Comparison of ENCODE assay signal across 31 cellular contexts in the genomic region with DNA sequence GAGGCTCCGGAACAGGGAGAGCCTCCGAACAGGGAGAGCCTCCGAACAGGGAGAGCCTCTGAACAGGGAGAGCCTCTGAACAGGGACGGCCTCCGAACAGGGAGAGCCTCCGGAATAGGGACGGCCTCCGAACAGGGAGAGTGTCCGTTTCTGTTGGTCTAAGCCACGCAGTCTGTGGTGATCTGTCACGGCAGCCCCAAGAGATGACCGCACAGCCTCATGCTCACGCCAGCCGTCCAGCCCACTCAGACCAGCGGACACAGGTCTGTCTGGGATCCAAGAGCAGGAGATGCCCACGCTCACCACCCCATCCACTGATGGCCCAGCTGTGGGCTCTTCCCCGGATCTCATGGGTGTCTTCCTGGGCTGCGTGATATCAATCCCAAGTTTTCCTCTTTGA. TPM values are rescaled to one million over a fixed set of nuclear protein-coding genes. Genes with fewer than 3 reads are reported as not detected.
"Had no signal": no experiment of that assay in that cellular context is flagged by ENCODE, and none has a peak within 500 bp of the region (broad histone marks: within the 10 kb centered on the region; RNA-seq: fewer than 3 reads in every experiment).

No MANE protein-coding gene starts in this region.

- H3K36me3 ChIP-seq: ascending aorta, breast epithelium, cardiac muscle cell, esophagus muscularis mucosa, gastrocnemius medialis, heart right ventricle had no signal

- H3K9me3 Mint-ChIP-seq: activated naive CD4-positive, alpha-beta T cell treated with anti-CD3 and anti-CD28 coated beads, Interleukin-2, amount 50 U/mL, for 72 hours; activated T-cell treated with anti-CD3 and anti-CD28 coated beads, Interleukin-2, amount 50 U/mL, for 24 hours had no signal

- H3K4me1 ChIP-seq: ascending aorta, breast epithelium, esophagus muscularis mucosa, foreskin keratinocyte, gastrocnemius medialis, heart right ventricle had no signal

- H3K36me3 Mint-ChIP-seq: activated naive CD4-positive, alpha-beta T cell treated with anti-CD3 and anti-CD28 coated beads, Interleukin-2, amount 10 ng/mL, durations not matched to agents 7 days and 5 days; brain had no signal

- H3K9me3 ChIP-seq: ascending aorta, breast epithelium, esophagus muscularis mucosa, gastrocnemius medialis, heart right ventricle had no signal

- H3K27me3 ChIP-seq: ascending aorta, foreskin keratinocyte had no signal

- H3K4me3 ChIP-seq: ascending aorta, breast epithelium, cardiac muscle cell, coronary artery, esophagus muscularis mucosa, gastrocnemius medialis, heart right ventricle had no signal

- H3K27me3 Mint-ChIP-seq: activated CD4-positive, alpha-beta memory T cell treated with anti-CD3 and anti-CD28 coated beads, Interleukin-2, amount 10 ng/mL, durations not matched to agents 7 days and 5 days; activated CD4-positive, alpha-beta T cell treated with anti-CD3 and anti-CD28 coated beads, Interleukin-2, amount 10 ng/mL, durations not matched to agents 24 days and 14 days; activated naive CD8-positive, alpha-beta T cell treated with anti-CD3 and anti-CD28 coated beads, Interleukin-2, amount 10 ng/mL, durations not matched to agents 7 days and 5 days had no signal

- DNase-seq: activated CD4-positive, alpha-beta memory T cell treated with anti-CD3 and anti-CD28 coated beads, Interleukin-2, amount 10 ng/mL, durations not matched to agents 7 days and 5 days; activated CD4-positive, alpha-beta T cell treated with anti-CD3 and anti-CD28 coated beads for 36 hours; activated CD4-positive, alpha-beta T cell treated with anti-CD3 and anti-CD28 coated beads, Interleukin-2, amount 10 ng/mL, durations not matched to agents 24 days and 14 days; activated CD4-positive, alpha-beta T cell treated with anti-CD3 and anti-CD28 coated beads, Interleukin-2, amount 50 U/mL, for 4 hours; activated CD4-positive, CD25-positive, alpha-beta regulatory T cell; activated CD4-positive, CD25-positive, alpha-beta regulatory T cell treated with anti-CD3 and anti-CD28 coated beads, Interleukin-2, amount 50 U/mL, for 72 hours; activated CD8-positive, alpha-beta memory T cell treated with anti-CD3 and anti-CD28 coated beads, Interleukin-2, amount 50 U/mL, for 48 hours; activated gamma-delta T cell; activated naive CD4-positive, alpha-beta T cell; activated naive CD4-positive, alpha-beta T cell treated with anti-CD3 and anti-CD28 coated beads, Interleukin-2, amount 10 ng/mL, durations not matched to agents 7 days and 5 days; activated naive CD8-positive, alpha-beta T cell treated with anti-CD3 and anti-CD28 coated beads, Interleukin-2, amount 10 ng/mL, durations not matched to agents 7 days and 5 days; activated T-cell treated with anti-CD3 and anti-CD28 coated beads for 4 hours; activated T-cell treated with anti-CD3 and anti-CD28 coated beads, Interleukin-2, amount 50 U/mL, for 24 hours; activated T-cell treated with anti-CD3 and anti-CD28 coated beads, Interleukin-2, amount 50 U/mL, for 72 hours; central memory CD4-positive, alpha-beta T cell; effector memory CD4-positive, alpha-beta T cell; endodermal cell; erythroblast; foreskin keratinocyte; gastrocnemius medialis; T-helper 2 cell had no signal

- H3K4me1 Mint-ChIP-seq: activated CD4-positive, alpha-beta memory T cell treated with anti-CD3 and anti-CD28 coated beads, Interleukin-2, amount 10 ng/mL, durations not matched to agents 7 days and 5 days; activated CD4-positive, alpha-beta T cell treated with anti-CD3 and anti-CD28 coated beads for 36 hours; activated CD4-positive, alpha-beta T cell treated with anti-CD3 and anti-CD28 coated beads, Interleukin-2, amount 10 ng/mL, durations not matched to agents 24 days and 14 days; activated naive CD4-positive, alpha-beta T cell treated with anti-CD3 and anti-CD28 coated beads, Interleukin-2, amount 10 ng/mL, durations not matched to agents 7 days and 5 days; endodermal cell had no signal

- H3K27ac Mint-ChIP-seq: activated CD4-positive, alpha-beta memory T cell treated with anti-CD3 and anti-CD28 coated beads, Interleukin-2, amount 10 ng/mL, durations not matched to agents 7 days and 5 days; activated CD4-positive, alpha-beta T cell treated with anti-CD3 and anti-CD28 coated beads for 36 hours; activated CD4-positive, alpha-beta T cell treated with anti-CD3 and anti-CD28 coated beads, Interleukin-2, amount 10 ng/mL, durations not matched to agents 24 days and 14 days; activated naive CD4-positive, alpha-beta T cell treated with anti-CD3 and anti-CD28 coated beads, Interleukin-2, amount 10 ng/mL, durations not matched to agents 7 days and 5 days; activated naive CD4-positive, alpha-beta T cell treated with anti-CD3 and anti-CD28 coated beads, Interleukin-2, amount 50 U/mL, for 72 hours; activated naive CD8-positive, alpha-beta T cell treated with anti-CD3 and anti-CD28 coated beads, Interleukin-2, amount 10 ng/mL, durations not matched to agents 7 days and 5 days; activated T-cell treated with anti-CD3 and anti-CD28 coated beads, Interleukin-2, amount 50 U/mL, for 24 hours; activated T-cell treated with anti-CD3 and anti-CD28 coated beads, Interleukin-2, amount 50 U/mL, for 72 hours; dendritic cell treated with granulocyte-macrophage colony-stimulating factor and Interleukin-4, amounts not matched to agents 40 ng/mL and 50 ng/mL, for 4 days; endodermal cell had no signal

- ATAC-seq: activated CD4-positive, alpha-beta T cell treated with anti-CD3 and anti-CD28 coated beads for 36 hours; activated naive CD4-positive, alpha-beta T cell treated with anti-CD3 and anti-CD28 coated beads, Interleukin-2, amount 50 U/mL, for 72 hours; activated T-cell treated with anti-CD3 and anti-CD28 coated beads, Interleukin-2, amount 50 U/mL, for 72 hours; foreskin keratinocyte; gastrocnemius medialis; heart right ventricle had no signal

- H3K27ac ChIP-seq: ascending aorta, breast epithelium, cardiac muscle cell, coronary artery, esophagus muscularis mucosa, foreskin keratinocyte, gastrocnemius medialis, heart right ventricle had no signal

- H3K4me3 Mint-ChIP-seq: activated CD4-positive, alpha-beta memory T cell treated with anti-CD3 and anti-CD28 coated beads, Interleukin-2, amount 10 ng/mL, durations not matched to agents 7 days and 5 days; activated CD4-positive, alpha-beta T cell treated with anti-CD3 and anti-CD28 coated beads for 36 hours; activated CD4-positive, alpha-beta T cell treated with anti-CD3 and anti-CD28 coated beads, Interleukin-2, amount 10 ng/mL, durations not matched to agents 24 days and 14 days; activated naive CD4-positive, alpha-beta T cell treated with anti-CD3 and anti-CD28 coated beads, Interleukin-2, amount 10 ng/mL, durations not matched to agents 7 days and 5 days; activated naive CD8-positive, alpha-beta T cell treated with anti-CD3 and anti-CD28 coated beads, Interleukin-2, amount 10 ng/mL, durations not matched to agents 7 days and 5 days; activated T-cell treated with anti-CD3 and anti-CD28 coated beads, Interleukin-2, amount 50 U/mL, for 24 hours; activated T-cell treated with anti-CD3 and anti-CD28 coated beads, Interleukin-2, amount 50 U/mL, for 72 hours; brain; dendritic cell treated with granulocyte-macrophage colony-stimulating factor and Interleukin-4, amounts not matched to agents 40 ng/mL and 50 ng/mL, for 4 days; endodermal cell had no signal

RNA-seq across cellular contexts. Expression of a gene that starts 33.3 kb away (rescaled TPM):
- total RNA-seq: activated CD4-positive, alpha-beta memory T cell treated with anti-CD3 and anti-CD28 coated beads, Interleukin-2, amount 10 ng/mL, durations not matched to agents 7 days and 5 days; activated CD4-positive, alpha-beta T cell treated with anti-CD3 and anti-CD28 coated beads, Interleukin-2, amount 10 ng/mL, durations not matched to agents 24 days and 14 days; activated naive CD8-positive, alpha-beta T cell treated with anti-CD3 and anti-CD28 coated beads, Interleukin-2, amount 10 ng/mL, durations not matched to agents 7 days and 5 days; ascending aorta; foreskin keratinocyte; gastrocnemius medialis; T-helper 1 cell treated with Interleukin-12 subunit alpha and Interleukin-12 subunit beta and Interleukin-4 antibody, amounts not matched to agents 30 ng/mL and 1 ng/mL, for 36 hours had no signal
